10 cellular contexts compared by ENCODE assay signal in the genomic region with DNA sequence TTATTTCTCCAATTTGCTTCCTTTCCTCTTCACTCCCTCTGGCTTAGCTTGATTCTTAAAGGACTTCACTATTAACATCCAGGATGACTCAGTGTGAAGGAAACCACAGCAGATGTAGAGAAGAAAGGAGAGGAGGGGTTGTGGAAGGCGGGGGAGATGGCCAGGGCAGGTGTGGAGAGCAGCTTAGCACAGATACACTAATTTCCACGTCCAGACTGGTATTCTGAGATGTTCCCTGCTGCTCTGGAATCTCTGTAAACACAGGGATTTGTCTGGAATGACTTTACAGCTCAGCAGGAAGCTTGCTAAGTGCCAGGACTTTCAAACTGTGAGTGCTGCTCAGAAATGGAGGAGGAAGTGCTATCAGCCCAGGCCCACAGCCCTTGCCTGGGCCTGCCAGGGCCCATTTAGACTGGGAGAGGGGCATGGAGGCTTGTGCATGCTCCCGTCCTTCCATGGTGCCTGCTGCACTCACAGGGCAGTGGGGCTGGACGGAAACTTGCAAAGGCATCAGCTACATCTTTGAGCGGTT.
DNase-seq lines count a peak whose midpoint lies in the region; ATAC-seq and TF ChIP-seq lines count a peak whose summit lies in the region.
"Had no signal": no experiment of that assay in that cellular context is flagged by ENCODE, and none has a peak within 500 bp of the region (broad histone marks: within the 10 kb centered on the region; RNA-seq: fewer than 3 reads in every experiment).

No MANE protein-coding gene starts in this region.

- H3K4me1 ChIP-seq in neural progenitor cell: peaks cover 31% of the 10 kb centered on the region

- no peak overlapping the region for H3K4me3 Mint-ChIP-seq in neural progenitor cell

- ATAC-seq in HG02798 (IDR thresholded peaks at IDR 0.05; ENCODE audit: poor library complexity, unreplicated experiment): no peak
- ATAC-seq in GM18867 (IDR thresholded peaks at IDR 0.05; ENCODE audit: unreplicated experiment): no peak

- H3K27me3 ChIP-seq in neural progenitor cell: no peaks in the 10 kb centered on the region

- peaks cover 28% of the 10 kb centered on the region for H3K4me1 Mint-ChIP-seq in neural progenitor cell

- H3K36me3 ChIP-seq in neural progenitor cell: no peaks in the 10 kb centered on the region

- H3K4me2 ChIP-seq in neural progenitor cell: peak overlapping the region; percentile 62

- no peaks in the 10 kb centered on the region for H3K79me2 ChIP-seq in neural progenitor cell (ENCODE audit: low read depth)

- no peaks in the 10 kb centered on the region for H4K20me1 ChIP-seq in neural progenitor cell (ENCODE audit: low read depth)

- peak overlapping the region; percentile 9 for H3K27ac Mint-ChIP-seq in neural progenitor cell

- peaks cover 33% of the 10 kb centered on the region for H3F3A ChIP-seq in neural progenitor cell (ENCODE audit: low read depth)

- TF ChIP-seq CTCF in GM12865 (IDR thresholded peaks at IDR 0.05; ENCODE audit: insufficient read depth, low read depth, low read length, missing control alignments) (no peak), neural progenitor cell (IDR thresholded peaks at IDR 0.05) (no peak)

- no peak overlapping the region for H3K9ac ChIP-seq in neural progenitor cell

- H3K4me3 ChIP-seq in GM12865 (ENCODE audit: low read depth, low read length) (no peak overlapping the region), neural progenitor cell (peak overlapping the region; percentile 3)
- H3K4me3 ChIP-seq: lung had no signal

- H3K27ac ChIP-seq in neural progenitor cell: peak overlapping the region; percentile 66

- H3K9me3 Mint-ChIP-seq in neural progenitor cell: peaks cover 4% of the 10 kb centered on the region

- no peaks in the 10 kb centered on the region for H3K9me3 ChIP-seq in neural progenitor cell (ENCODE audit: low read depth)

- DNase-seq in GM12865 (ENCODE audit: low read depth): peak; percentile 6
- peak; percentile 42 to 73 for DNase-seq in NCI-H187 (lab: John Stamatoyannopoulos, UW)
- DNase-seq in dermis blood vessel endothelial cell: peak; percentile 46
- DNase-seq in neural progenitor cell (ENCODE audit: low spot score): peak; percentile 89
- DNase-seq in activated effector memory CD4-positive, alpha-beta T cell treated with anti-CD3 and anti-CD28 coated beads, Interleukin-2, amount 50 U/mL, for 16 hours: no peak
- no peak for DNase-seq in activated CD4-positive, alpha-beta T cell treated with anti-CD3 and anti-CD28 coated beads for 4 hours
- DNase-seq: Karpas-422 had no signal

- peaks cover 2% of the 10 kb centered on the region for H3K27me3 Mint-ChIP-seq in neural progenitor cell (ENCODE audit: insufficient read depth, low read depth)

- no peak overlapping the region for H2AFZ ChIP-seq in neural progenitor cell (replicated peaks)

- peaks cover 7% of the 10 kb centered on the region for H3K36me3 Mint-ChIP-seq in neural progenitor cell

Comparison
In these comparisons a context has a peak if more than half of its experiments do, and no peak if none do; other contexts are left out.
1. DNase-seq: peak in GM12865 (single experiment), NCI-H187 (2 of 2), dermis blood vessel endothelial cell (single experiment) and neural progenitor cell (single experiment); none in activated effector memory CD4-positive, alpha-beta T cell treated with anti-CD3 and anti-CD28 coated beads, Interleukin-2, amount 50 U/mL, for 16 hours (single experiment) and activated CD4-positive, alpha-beta T cell treated with anti-CD3 and anti-CD28 coated beads for 4 hours (0 of 2).